Comparison of ENCODE assay signal across 8 cellular contexts in the genomic region with DNA sequence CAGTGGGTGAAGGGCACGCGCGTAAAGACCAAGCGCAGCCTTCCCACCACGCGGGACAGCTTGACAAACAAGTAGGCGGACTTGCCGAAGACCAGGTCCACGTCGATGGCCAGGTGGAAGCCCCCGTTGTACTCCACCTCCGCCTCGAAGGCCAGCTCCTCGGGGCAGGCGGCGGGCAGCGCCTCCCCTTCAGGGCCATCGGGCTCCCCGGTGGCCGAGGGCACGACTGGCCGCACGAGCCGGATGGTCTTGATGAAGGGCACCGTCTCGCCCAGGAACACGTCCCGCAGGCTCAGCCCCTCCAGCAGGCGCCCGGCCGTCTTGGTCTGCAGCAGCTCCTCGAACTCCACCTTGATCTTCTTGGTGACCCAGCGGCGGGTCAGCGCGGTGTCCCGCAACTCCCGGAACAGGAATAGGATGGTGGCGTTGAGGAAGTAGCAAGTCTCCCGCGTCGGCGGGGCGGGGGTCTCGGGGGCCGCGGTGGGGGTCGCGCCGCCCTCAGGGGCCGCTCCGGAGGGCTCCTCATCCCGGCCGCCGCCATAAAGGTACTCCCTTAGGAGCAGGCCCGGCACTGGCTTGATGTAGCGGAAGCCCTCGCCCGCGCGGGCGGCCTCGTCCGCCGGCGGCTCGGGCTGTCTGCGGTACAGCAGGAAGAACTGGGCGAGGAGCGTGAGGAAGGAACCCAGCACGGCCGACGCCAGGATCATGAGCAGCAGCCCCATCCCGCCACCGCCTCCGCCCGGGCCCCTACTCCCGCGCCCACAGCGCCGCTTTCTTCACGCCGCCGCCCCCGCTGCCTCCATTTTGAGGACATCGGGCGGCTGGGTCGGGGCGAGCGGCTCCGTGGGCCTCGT.
DNase-seq lines count a peak whose midpoint lies in the region; ATAC-seq and TF ChIP-seq lines count a peak whose summit lies in the region.

No MANE protein-coding gene starts in this region.

- peak overlapping the region; percentile 86 for H3K27ac Mint-ChIP-seq in memory B cell
- H3K27ac Mint-ChIP-seq in stimulated activated naive B cell treated with anti-CD40 and anti-IgM and Interleukin-4, amounts not matched to agents 10 μg/mL and 1 μg/mL and 100 μg/mL, for 72 hours: peak overlapping the region; percentile 88

- peak; percentile 45 for DNase-seq in HuH-7 (ENCODE audit: low spot score)
- DNase-seq in activated CD4-positive, alpha-beta T cell treated with anti-CD3 and anti-CD28 coated beads for 48 hours: peak; percentile 43
- DNase-seq in memory B cell (ENCODE audit: low spot score in 2 of 2): peak in 1 of 2 donors; percentile 2
- DNase-seq in stimulated activated naive B cell treated with anti-CD40 and anti-IgM and Interleukin-4, amounts not matched to agents 10 μg/mL and 1 μg/mL and 100 μg/mL, for 72 hours: peak; percentile 15
- no peak for DNase-seq in NCI-H1048 (lab: John Stamatoyannopoulos, UW)

- no peaks in the 10 kb centered on the region for H3K9me3 ChIP-seq in endocrine pancreas (ENCODE audit: control insufficient read depth, low read length)

- H3K36me3 ChIP-seq in endocrine pancreas (ENCODE audit: control insufficient read depth, insufficient read depth, low read length): no peaks in the 10 kb centered on the region

- peak overlapping the region; percentile 84 for H3K4me3 ChIP-seq in GM12875 (ENCODE audit: low read depth, low read length)
- H3K4me3 ChIP-seq in endocrine pancreas (ENCODE audit: control insufficient read depth, insufficient read depth, low read length): no peak overlapping the region

- peaks cover 2% of the 10 kb centered on the region for H3K36me3 Mint-ChIP-seq in memory B cell
- peaks cover 4 to 9% of the 10 kb centered on the region in 2 donors for H3K36me3 Mint-ChIP-seq in stimulated activated naive B cell treated with anti-CD40 and anti-IgM and Interleukin-4, amounts not matched to agents 10 μg/mL and 1 μg/mL and 100 μg/mL, for 72 hours

- no peaks in the 10 kb centered on the region for H3K27me3 ChIP-seq in endocrine pancreas (ENCODE audit: control insufficient read depth, insufficient read depth, low read length)

- H3K27me3 Mint-ChIP-seq in memory B cell: peaks cover 3% of the 10 kb centered on the region
- peaks cover 10 to 23% of the 10 kb centered on the region in 2 donors for H3K27me3 Mint-ChIP-seq in stimulated activated naive B cell treated with anti-CD40 and anti-IgM and Interleukin-4, amounts not matched to agents 10 μg/mL and 1 μg/mL and 100 μg/mL, for 72 hours

- ATAC-seq in GM21576 (IDR thresholded peaks at IDR 0.05; ENCODE audit: unreplicated experiment): peak; percentile 24
- ATAC-seq in memory B cell (ENCODE audit: low read depth): peak; percentile 38
- ATAC-seq in stimulated activated naive B cell treated with anti-CD40 and anti-IgM and Interleukin-4, amounts not matched to agents 10 μg/mL and 1 μg/mL and 100 μg/mL, for 72 hours (replicated peaks): peak; percentile 49 to 52

- H3K4me3 Mint-ChIP-seq in memory B cell: peak overlapping the region; percentile 93
- peak overlapping the region; percentile 93 to 96 for H3K4me3 Mint-ChIP-seq in stimulated activated naive B cell treated with anti-CD40 and anti-IgM and Interleukin-4, amounts not matched to agents 10 μg/mL and 1 μg/mL and 100 μg/mL, for 72 hours

- peaks cover 21% of the 10 kb centered on the region for H3K4me1 Mint-ChIP-seq in memory B cell
- peaks cover 10 to 39% of the 10 kb centered on the region in 2 donors for H3K4me1 Mint-ChIP-seq in stimulated activated naive B cell treated with anti-CD40 and anti-IgM and Interleukin-4, amounts not matched to agents 10 μg/mL and 1 μg/mL and 100 μg/mL, for 72 hours

- peaks cover 9% of the 10 kb centered on the region for H3K4me1 ChIP-seq in endocrine pancreas (ENCODE audit: control insufficient read depth, insufficient read depth, low read length)

- peak overlapping the region; percentile 88 for H3K9ac ChIP-seq in endocrine pancreas (ENCODE audit: control insufficient read depth, insufficient read depth, low read length)

- TF ChIP-seq CTCF in GM12875 (IDR thresholded peaks at IDR 0.05; ENCODE audit: borderline replicate concordance, insufficient read depth, low read depth, low read length): no peak

- H3K9me3 Mint-ChIP-seq in memory B cell: no peaks in the 10 kb centered on the region
- H3K9me3 Mint-ChIP-seq in stimulated activated naive B cell treated with anti-CD40 and anti-IgM and Interleukin-4, amounts not matched to agents 10 μg/mL and 1 μg/mL and 100 μg/mL, for 72 hours: no peaks in the 10 kb centered on the region
